In genomic region chr1:37096523-37096922, GRCh38 we compare ENCODE assay signal across 14 cellular contexts.
A peak's percentile ranks its signal among the peaks of the same experiment; 100 is the strongest.
DNase-seq lines count a peak whose midpoint lies in the region; ATAC-seq and TF ChIP-seq lines count a peak whose summit lies in the region.
"Had no signal": no experiment of that assay in that cellular context is flagged by ENCODE, and none has a peak within 500 bp of the region (broad histone marks: within the 10 kb centered on the region; RNA-seq: fewer than 3 reads in every experiment).

No MANE protein-coding gene starts in this region.

- DNase-seq in COLO668 (lab: John Stamatoyannopoulos, UW; ENCODE audit: unreplicated experiment) (peak; percentile 34), NCI-H526 treated with DMSO at 0.1 percent for 48 hours (lab: John Stamatoyannopoulos, UW) (peak; percentile 44), foreskin keratinocyte (no peak), T-cell (no peak), NCI-H1048 (lab: John Stamatoyannopoulos, UW) (no peak)
- DNase-seq: activated CD4-positive, alpha-beta memory T cell treated with anti-CD3 and anti-CD28 coated beads for 36 hours; HFFc6; NCI-H187 had no signal

- POLR2A ChIA-PET in T-cell (lab: Charles Lee) = no interaction called here

- H3K27ac Mint-ChIP-seq in T-cell = no peak overlapping the region
- H3K27ac Mint-ChIP-seq: activated CD4-positive, alpha-beta memory T cell treated with anti-CD3 and anti-CD28 coated beads for 36 hours; HFFc6 had no signal

- H3K4me1 Mint-ChIP-seq in T-cell = no peaks in the 10 kb centered on the region

- H3K27me3 Mint-ChIP-seq in T-cell = peaks cover 31 to 36% of the 10 kb centered on the region in 2 donors

- peak; percentile 72 for TF ChIP-seq CTCF in GM12873 (IDR thresholded peaks at IDR 0.05; ENCODE audit: insufficient read depth, low read depth, low read length, missing control alignments)
- peak; percentile 7 for TF ChIP-seq CTCF in foreskin keratinocyte (conservative IDR thresholded peaks at IDR 0.05)

- H3K36me3 Mint-ChIP-seq in T-cell = no peaks in the 10 kb centered on the region
- H3K36me3 Mint-ChIP-seq: activated CD4-positive, alpha-beta memory T cell treated with anti-CD3 and anti-CD28 coated beads for 36 hours had no signal

- H3K9me3 Mint-ChIP-seq in T-cell = no peaks in the 10 kb centered on the region
- H3K9me3 Mint-ChIP-seq: activated CD4-positive, alpha-beta memory T cell treated with anti-CD3 and anti-CD28 coated beads for 36 hours had no signal

- ATAC-seq in foreskin keratinocyte = no peak
- ATAC-seq in T-cell (replicated peaks in 1 of 4) = no peak
- ATAC-seq in GM18517 (IDR thresholded peaks at IDR 0.05; ENCODE audit: unreplicated experiment) = no peak
- no peak for ATAC-seq in HG02759 (IDR thresholded peaks at IDR 0.05; ENCODE audit: unreplicated experiment)
- ATAC-seq: gastroesophageal sphincter had no signal

- H3K27ac ChIP-seq in foreskin keratinocyte = no peak overlapping the region
- H3K27ac ChIP-seq: gastroesophageal sphincter, SK-N-MC, tibial nerve had no signal

- CTCF ChIA-PET in T-cell (lab: Charles Lee) = no interaction called here

- no peaks in the 10 kb centered on the region for H3K4me1 ChIP-seq in foreskin keratinocyte
- H3K4me1 ChIP-seq: gastroesophageal sphincter, tibial nerve had no signal

- H3K4me3 Mint-ChIP-seq in T-cell = no peak overlapping the region
- H3K4me3 Mint-ChIP-seq: activated CD4-positive, alpha-beta memory T cell treated with anti-CD3 and anti-CD28 coated beads for 36 hours; HFFc6 had no signal

- H3K27me3 ChIP-seq in foreskin keratinocyte = no peaks in the 10 kb centered on the region
- H3K27me3 ChIP-seq: tibial nerve had no signal

Comparison
In these comparisons a context has a peak if more than half of its experiments do, and no peak if none do; other contexts are left out.
1. DNase-seq: peak in COLO668 (single experiment) and NCI-H526 treated with DMSO at 0.1 percent for 48 hours (single experiment); none in foreskin keratinocyte (0 of 2), T-cell (0 of 34) and NCI-H1048 (single experiment).